In the genomic region with DNA sequence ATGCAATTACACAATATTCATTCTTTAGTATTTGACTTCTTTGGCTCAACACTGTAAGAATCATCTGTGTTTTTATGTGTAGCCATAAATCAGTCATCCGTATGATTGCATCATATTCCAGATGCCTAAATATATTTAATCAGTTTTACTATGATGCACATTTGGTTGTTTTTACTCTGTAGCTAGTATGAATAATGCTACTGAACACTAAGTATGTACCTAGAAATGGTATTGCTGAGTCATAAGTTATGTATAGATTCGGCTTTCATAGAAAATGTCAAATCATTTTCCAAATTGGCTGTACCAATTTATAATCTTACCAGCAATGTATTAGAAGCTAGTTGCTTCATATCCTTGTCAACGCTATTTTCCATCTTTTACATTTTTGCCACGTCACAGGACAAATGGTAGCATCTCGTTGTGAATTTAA, we compare ENCODE assay signal across 16 cellular contexts.
DNase-seq lines count a peak whose midpoint lies in the region; ATAC-seq and TF ChIP-seq lines count a peak whose summit lies in the region.
"Had no signal": no experiment of that assay in that cellular context is flagged by ENCODE, and none has a peak within 500 bp of the region (broad histone marks: within the 10 kb centered on the region; RNA-seq: fewer than 3 reads in every experiment).

No MANE protein-coding gene starts in this region.

- H3K36me3 ChIP-seq in BJ (ENCODE audit: control insufficient read depth, insufficient read depth, low read length), result no peaks in the 10 kb centered on the region
- no peaks in the 10 kb centered on the region for H3K36me3 ChIP-seq in HEK293 (ENCODE audit: control insufficient read depth in 2 of 2, insufficient read depth in 1 of 2, low read length in 2 of 2)
- no peaks in the 10 kb centered on the region for H3K36me3 ChIP-seq in spleen

- H3K27ac ChIP-seq in HEK293 (ENCODE audit: extremely low read depth, low read depth, low read length) (no peak overlapping the region), spleen (no peak overlapping the region)

- H3K27ac Mint-ChIP-seq in activated T-helper 17 cell treated with anti-CD3 and anti-CD28 coated beads, Interleukin-2, amount 50 U/mL, for 72 hours, result no peak overlapping the region
- H3K27ac Mint-ChIP-seq in type B pancreatic cell, result no peak overlapping the region
- H3K27ac Mint-ChIP-seq: CD8-positive, alpha-beta memory T cell; T-helper 17 cell had no signal

- no peak overlapping the region for H3K4me3 ChIP-seq in BJ (ENCODE audit: low read depth, low read length)
- H3K4me3 ChIP-seq in HEK293 (ENCODE audit: low read depth, low read length), result no peak overlapping the region
- H3K4me3 ChIP-seq in spleen, result no peak overlapping the region

- no peaks in the 10 kb centered on the region for H3K9me3 ChIP-seq in HEK293 (ENCODE audit: control insufficient read depth, insufficient read depth, low read depth, low read length)
- peaks cover 0 to 18% (median 18%) of the 10 kb centered on the region in 8 donors for H3K9me3 ChIP-seq in spleen

- intact Hi-C loops in spleen (cut with DNase I; ENCODE audit: low total_unique reads), result no loop called here

- H3K9me3 Mint-ChIP-seq in activated T-helper 17 cell treated with anti-CD3 and anti-CD28 coated beads, Interleukin-2, amount 50 U/mL, for 72 hours, result peaks cover 7% of the 10 kb centered on the region
- H3K9me3 Mint-ChIP-seq in type B pancreatic cell, result peaks cover 17% of the 10 kb centered on the region

- H3K36me3 Mint-ChIP-seq in activated T-helper 17 cell treated with anti-CD3 and anti-CD28 coated beads, Interleukin-2, amount 50 U/mL, for 72 hours (ENCODE audit: low read depth), result no peaks in the 10 kb centered on the region
- peaks cover 4% of the 10 kb centered on the region for H3K36me3 Mint-ChIP-seq in type B pancreatic cell

- H3K27me3 ChIP-seq in BJ (ENCODE audit: control insufficient read depth, insufficient read depth, low read length) (peaks cover 2% of the 10 kb centered on the region), spleen (replicated peaks in 1 of 7) (no peaks in the 10 kb centered on the region)

- H3K4me3 Mint-ChIP-seq in activated T-helper 17 cell treated with anti-CD3 and anti-CD28 coated beads, Interleukin-2, amount 50 U/mL, for 72 hours, result no peak overlapping the region
- H3K4me3 Mint-ChIP-seq in type B pancreatic cell, result no peak overlapping the region
- H3K4me3 Mint-ChIP-seq: CD8-positive, alpha-beta memory T cell; T-helper 17 cell had no signal

- TF ChIP-seq CTCF in BJ (IDR thresholded peaks at IDR 0.05; ENCODE audit: insufficient read depth, low read depth, low read length), result no peak
- no peak for TF ChIP-seq CTCF in HEK293 (tag by site-specific recombination; IDR thresholded peaks at IDR 0.05)
- TF ChIP-seq CTCF in spleen (IDR thresholded peaks at IDR 0.05 in 8 of 11, conservative IDR thresholded peaks at IDR 0.05 in 3 of 11), result no peak
- no peak for TF ChIP-seq CTCF in type B pancreatic cell (conservative IDR thresholded peaks at IDR 0.05)

- DNase-seq in BJ (ENCODE audit: low read depth), result peak; percentile 78
- peak; percentile 63 for DNase-seq in fibroblast of the conjunctiva (ENCODE audit: low read depth)
- no peak for DNase-seq in spleen
- DNase-seq in type B pancreatic cell (ENCODE audit: extremely low spot score, unreplicated experiment), result no peak
- DNase-seq: activated CD4-positive, CD25-positive, alpha-beta regulatory T cell treated with anti-CD3 and anti-CD28 coated beads, Interleukin-2, amount 50 U/mL, for 72 hours; activated CD8-positive, alpha-beta memory T cell treated with anti-CD3 and anti-CD28 coated beads, Interleukin-2, amount 50 U/mL, for 4 hours; CD8-positive, alpha-beta memory T cell; Kasumi-1; NCI-H2029; NCI-H748 treated with DMSO at 0.1 percent for 48 hours; stimulated activated CD4-positive, alpha-beta T cell treated with anti-CD3 and anti-CD28 coated beads, Interleukin-15, amount 100 ng/mL, for 24 hours; substantia nigra; T-helper 17 cell had no signal

- peaks cover 16% of the 10 kb centered on the region for H3K4me1 Mint-ChIP-seq in activated T-helper 17 cell treated with anti-CD3 and anti-CD28 coated beads, Interleukin-2, amount 50 U/mL, for 72 hours
- no peaks in the 10 kb centered on the region for H3K4me1 Mint-ChIP-seq in type B pancreatic cell (ENCODE audit: unreplicated experiment)

- peak; percentile 85 for ATAC-seq in activated T-helper 17 cell treated with anti-CD3 and anti-CD28 coated beads, Interleukin-2, amount 50 U/mL, for 72 hours (replicated peaks)
- ATAC-seq in GM19455 (IDR thresholded peaks at IDR 0.05; ENCODE audit: unreplicated experiment), result no peak
- ATAC-seq: T-helper 17 cell had no signal

- 67 to 79% (median 72%) methylated on average over 5 of the region's 5 CpGs for WGBS in spleen, 5 donors

- H3K4me1 ChIP-seq in HEK293 (ENCODE audit: control insufficient read depth, insufficient read depth, low read length) (no peaks in the 10 kb centered on the region), spleen (peaks cover 0 to 10% (median 0%) of the 10 kb centered on the region in 6 donors)

- H3K27me3 Mint-ChIP-seq in activated T-helper 17 cell treated with anti-CD3 and anti-CD28 coated beads, Interleukin-2, amount 50 U/mL, for 72 hours, result peaks cover 3% of the 10 kb centered on the region
- H3K27me3 Mint-ChIP-seq in type B pancreatic cell, result peaks cover 6% of the 10 kb centered on the region
- H3K27me3 Mint-ChIP-seq: T-helper 17 cell had no signal

- no peak for TF ChIP-seq POLR2A in spleen (IDR thresholded peaks at IDR 0.05)

- CTCF ChIA-PET in BJ (lab: Yijun Ruan, JAX), result no interaction called here
- CTCF ChIA-PET in HEK293 (lab: Yijun Ruan, JAX), result interaction anchor here (0.9 kb wide), 1 partner anchor 64 kb away, joined by 6 read pairs; no protein-coding TSS in a partner anchor

- POLR2A ChIA-PET in BJ (lab: Charles Lee) (interaction anchor here (1.2 kb wide), 1 partner anchor 9 kb away, joined by 3 read pairs; no protein-coding TSS in a partner anchor), HEK293 (lab: Yijun Ruan, JAX) (no interaction called here)

TF ChIP-seq in HEK293, 187 proteins besides CTCF, POLR2A, EP300 and RAD21:
- TF ChIP-seq ZNF10 (tag by site-specific recombination; IDR thresholded peaks at IDR 0.05), result no peak
- TF ChIP-seq, protein P1, sequence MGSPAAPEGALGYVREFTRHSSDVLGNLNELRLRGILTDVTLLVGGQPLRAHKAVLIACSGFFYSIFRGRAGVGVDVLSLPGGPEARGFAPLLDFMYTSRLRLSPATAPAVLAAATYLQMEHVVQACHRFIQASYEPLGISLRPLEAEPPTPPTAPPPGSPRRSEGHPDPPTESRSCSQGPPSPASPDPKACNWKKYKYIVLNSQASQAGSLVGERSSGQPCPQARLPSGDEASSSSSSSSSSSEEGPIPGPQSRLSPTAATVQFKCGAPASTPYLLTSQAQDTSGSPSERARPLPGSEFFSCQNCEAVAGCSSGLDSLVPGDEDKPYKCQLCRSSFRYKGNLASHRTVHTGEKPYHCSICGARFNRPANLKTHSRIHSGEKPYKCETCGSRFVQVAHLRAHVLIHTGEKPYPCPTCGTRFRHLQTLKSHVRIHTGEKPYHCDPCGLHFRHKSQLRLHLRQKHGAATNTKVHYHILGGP (tag by site-specific recombination; IDR thresholded peaks at IDR 0.05), result 0 out of 2 replicates have a peak, but pooled peaks have one; percentile 24
- TF ChIP-seq, protein P2, sequence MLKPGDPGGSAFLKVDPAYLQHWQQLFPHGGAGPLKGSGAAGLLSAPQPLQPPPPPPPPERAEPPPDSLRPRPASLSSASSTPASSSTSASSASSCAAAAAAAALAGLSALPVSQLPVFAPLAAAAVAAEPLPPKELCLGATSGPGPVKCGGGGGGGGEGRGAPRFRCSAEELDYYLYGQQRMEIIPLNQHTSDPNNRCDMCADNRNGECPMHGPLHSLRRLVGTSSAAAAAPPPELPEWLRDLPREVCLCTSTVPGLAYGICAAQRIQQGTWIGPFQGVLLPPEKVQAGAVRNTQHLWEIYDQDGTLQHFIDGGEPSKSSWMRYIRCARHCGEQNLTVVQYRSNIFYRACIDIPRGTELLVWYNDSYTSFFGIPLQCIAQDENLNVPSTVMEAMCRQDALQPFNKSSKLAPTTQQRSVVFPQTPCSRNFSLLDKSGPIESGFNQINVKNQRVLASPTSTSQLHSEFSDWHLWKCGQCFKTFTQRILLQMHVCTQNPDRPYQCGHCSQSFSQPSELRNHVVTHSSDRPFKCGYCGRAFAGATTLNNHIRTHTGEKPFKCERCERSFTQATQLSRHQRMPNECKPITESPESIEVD (tag by site-specific recombination; IDR thresholded peaks at IDR 0.05), result peak; percentile 39; the same call in 1 of the 2 replicates
- no peak for TF ChIP-seq IKZF3 (tag by site-specific recombination; IDR thresholded peaks at IDR 0.05)
- TF ChIP-seq, protein P3, sequence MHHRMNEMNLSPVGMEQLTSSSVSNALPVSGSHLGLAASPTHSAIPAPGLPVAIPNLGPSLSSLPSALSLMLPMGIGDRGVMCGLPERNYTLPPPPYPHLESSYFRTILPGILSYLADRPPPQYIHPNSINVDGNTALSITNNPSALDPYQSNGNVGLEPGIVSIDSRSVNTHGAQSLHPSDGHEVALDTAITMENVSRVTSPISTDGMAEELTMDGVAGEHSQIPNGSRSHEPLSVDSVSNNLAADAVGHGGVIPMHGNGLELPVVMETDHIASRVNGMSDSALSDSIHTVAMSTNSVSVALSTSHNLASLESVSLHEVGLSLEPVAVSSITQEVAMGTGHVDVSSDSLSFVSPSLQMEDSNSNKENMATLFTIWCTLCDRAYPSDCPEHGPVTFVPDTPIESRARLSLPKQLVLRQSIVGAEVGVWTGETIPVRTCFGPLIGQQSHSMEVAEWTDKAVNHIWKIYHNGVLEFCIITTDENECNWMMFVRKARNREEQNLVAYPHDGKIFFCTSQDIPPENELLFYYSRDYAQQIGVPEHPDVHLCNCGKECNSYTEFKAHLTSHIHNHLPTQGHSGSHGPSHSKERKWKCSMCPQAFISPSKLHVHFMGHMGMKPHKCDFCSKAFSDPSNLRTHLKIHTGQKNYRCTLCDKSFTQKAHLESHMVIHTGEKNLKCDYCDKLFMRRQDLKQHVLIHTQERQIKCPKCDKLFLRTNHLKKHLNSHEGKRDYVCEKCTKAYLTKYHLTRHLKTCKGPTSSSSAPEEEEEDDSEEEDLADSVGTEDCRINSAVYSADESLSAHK (tag by site-specific recombination; IDR thresholded peaks at IDR 0.05), result no peak
- no peak for TF ChIP-seq ZEB2 (tag by site-specific recombination; IDR thresholded peaks at IDR 0.05)

Comparison
In these comparisons a context has a peak if more than half of its experiments do, and no peak if none do; other contexts are left out.
1. DNase-seq: peak in BJ (single experiment) and fibroblast of the conjunctiva (single experiment); none in spleen (single experiment) and type B pancreatic cell (single experiment).